Comparison of ENCODE assay signal across 26 cellular contexts in genomic region chr5:181282874-181283273, GRCh38.
"Had no signal": no experiment of that assay in that cellular context is flagged by ENCODE, and none has a peak within 500 bp of the region (broad histone marks: within the 10 kb centered on the region; RNA-seq: fewer than 3 reads in every experiment).

No MANE protein-coding gene starts in this region.

- H3K4me1 ChIP-seq: ascending aorta, body of pancreas had no signal

- H3K4me1 Mint-ChIP-seq: activated naive CD4-positive, alpha-beta T cell treated with anti-CD3 and anti-CD28 coated beads, Interleukin-2, amount 50 U/mL, for 24 hours had no signal

- H3K27me3 Mint-ChIP-seq: activated CD8-positive, alpha-beta T cell treated with anti-CD3 and anti-CD28 coated beads for 36 hours; activated naive CD4-positive, alpha-beta T cell treated with anti-CD3 and anti-CD28 coated beads, Interleukin-2, amount 50 U/mL, for 24 hours; activated naive CD8-positive, alpha-beta T cell treated with anti-CD3 and anti-CD28 coated beads, Interleukin-2, amount 50 U/mL, for 24 hours; T-cell had no signal

- H3K4me3 ChIP-seq: ascending aorta, body of pancreas, PC-9, SK-N-MC had no signal

- H3K9me3 ChIP-seq: ascending aorta, body of pancreas had no signal

- H3K4me3 Mint-ChIP-seq: activated CD8-positive, alpha-beta T cell treated with anti-CD3 and anti-CD28 coated beads for 36 hours; activated naive CD4-positive, alpha-beta T cell treated with anti-CD3 and anti-CD28 coated beads, Interleukin-2, amount 50 U/mL, for 24 hours; activated naive CD8-positive, alpha-beta T cell treated with anti-CD3 and anti-CD28 coated beads, Interleukin-2, amount 50 U/mL, for 24 hours; activated T-helper 1 cell treated with anti-CD3 and anti-CD28 coated beads, Interleukin-12 subunit alpha, Interleukin-12 subunit beta, Interleukin-2, Interleukin-4 antibody, amounts not matched to agents 30 ng/mL and 10 ng/mL and 1 ng/mL, durations not matched to agents 14 hours and 24 hours and 36 hours; T-cell had no signal

- DNase-seq: activated CD4-positive, CD25-positive, alpha-beta regulatory T cell; activated CD8-positive, alpha-beta memory T cell treated with anti-CD3 and anti-CD28 coated beads, Interleukin-2, amount 50 U/mL, for 4 hours; activated CD8-positive, alpha-beta T cell treated with anti-CD3 and anti-CD28 coated beads for 36 hours; activated effector memory CD4-positive, alpha-beta T cell treated with Interleukin-2 at 50 U/mL for 16 hours; activated naive CD4-positive, alpha-beta T cell; activated naive CD8-positive, alpha-beta T cell treated with anti-CD3 and anti-CD28 coated beads, Interleukin-2, amount 50 U/mL, for 24 hours; amniotic stem cell; body of pancreas; central memory CD4-positive, alpha-beta T cell; KG1; NCI-H1048; NCI-H146; NCI-H187 treated with DMSO at 0.1 percent for 48 hours; NCI-H2081 treated with DMSO at 0.1 percent for 48 hours; NCI-H446; NCI-H524; PC-9; SIG-M5; T-cell; T-helper 2 cell; T1000 had no signal

- H3K4me2 ChIP-seq: PC-9 had no signal

- H3K27me3 ChIP-seq: ascending aorta, body of pancreas had no signal

- H2AFZ ChIP-seq: PC-9 had no signal

- H3K27ac Mint-ChIP-seq: activated CD8-positive, alpha-beta T cell treated with anti-CD3 and anti-CD28 coated beads for 36 hours; activated naive CD4-positive, alpha-beta T cell treated with anti-CD3 and anti-CD28 coated beads, Interleukin-2, amount 50 U/mL, for 24 hours; activated naive CD8-positive, alpha-beta T cell treated with anti-CD3 and anti-CD28 coated beads, Interleukin-2, amount 50 U/mL, for 24 hours; activated T-helper 1 cell treated with anti-CD3 and anti-CD28 coated beads, Interleukin-12 subunit alpha, Interleukin-12 subunit beta, Interleukin-2, Interleukin-4 antibody, amounts not matched to agents 30 ng/mL and 10 ng/mL and 1 ng/mL, durations not matched to agents 14 hours and 24 hours and 36 hours; T-cell had no signal

- H3K9me3 Mint-ChIP-seq: activated CD8-positive, alpha-beta T cell treated with anti-CD3 and anti-CD28 coated beads for 36 hours; activated naive CD4-positive, alpha-beta T cell treated with anti-CD3 and anti-CD28 coated beads, Interleukin-2, amount 50 U/mL, for 24 hours; activated naive CD8-positive, alpha-beta T cell treated with anti-CD3 and anti-CD28 coated beads, Interleukin-2, amount 50 U/mL, for 24 hours; activated T-helper 1 cell treated with anti-CD3 and anti-CD28 coated beads, Interleukin-12 subunit alpha, Interleukin-12 subunit beta, Interleukin-2, Interleukin-4 antibody, amounts not matched to agents 30 ng/mL and 10 ng/mL and 1 ng/mL, durations not matched to agents 14 hours and 24 hours and 36 hours; T-cell had no signal

- H3K36me3 Mint-ChIP-seq: activated naive CD4-positive, alpha-beta T cell treated with anti-CD3 and anti-CD28 coated beads, Interleukin-2, amount 50 U/mL, for 24 hours; T-cell had no signal

- H3K27ac ChIP-seq: ascending aorta, body of pancreas, PC-9, SK-N-MC, VCaP had no signal

- ATAC-seq: activated CD8-positive, alpha-beta T cell treated with anti-CD3 and anti-CD28 coated beads for 36 hours; activated naive CD8-positive, alpha-beta T cell treated with anti-CD3 and anti-CD28 coated beads, Interleukin-2, amount 50 U/mL, for 24 hours; body of pancreas; T-cell had no signal

- H3K36me3 ChIP-seq: ascending aorta had no signal
